In genomic region chr20:62922451-62922921, GRCh38 we compare ENCODE assay signal across 9 cellular contexts. TPM values are rescaled to one million over a fixed set of nuclear protein-coding genes. Genes with fewer than 3 reads are reported as not detected.
DNase-seq lines count a peak whose midpoint lies in the region; ATAC-seq, FAIRE-seq and TF ChIP-seq lines count a peak whose summit lies in the region.
"Had no signal": no experiment of that assay in that cellular context is flagged by ENCODE, and none has a peak within 500 bp of the region (broad histone marks: within the 10 kb centered on the region; RNA-seq: fewer than 3 reads in every experiment).

No MANE protein-coding gene starts in this region.

- peak; percentile 70 for DNase-seq in NCI-H460 (ENCODE audit: extremely low read depth, low read depth)
- DNase-seq in activated T-cell treated with anti-CD3 and anti-CD28 coated beads, Interleukin-2, amount 50 U/mL, for 48 hours: peak; percentile 61 to 65
- no peak for DNase-seq in keratinocyte (ENCODE audit: low read depth, low spot score)
- DNase-seq in stimulated activated naive CD8-positive, alpha-beta T cell treated with anti-CD3 and anti-CD28 coated beads, Interleukin-15, amount 100 ng/mL, for 72 hours: peak in 1 of 2 donors; percentile 52
- DNase-seq in SHP77 (lab: John Stamatoyannopoulos, UW): no peak
- DNase-seq in amniotic stem cell (lab: John Stamatoyannopoulos, UW): no peak
- DNase-seq in sciatic nerve (ENCODE audit: low spot score): no peak
- DNase-seq: activated CD4-positive, CD25-positive, alpha-beta regulatory T cell had no signal

- H3K9me3 ChIP-seq in keratinocyte (ENCODE audit: control insufficient read depth, low read depth, low read length): no peaks in the 10 kb centered on the region

- H3K27ac ChIP-seq in keratinocyte (ENCODE audit: control insufficient read depth, insufficient read depth, low read length): peak overlapping the region; percentile 65

- peaks cover 12% of the 10 kb centered on the region for H3K9me1 ChIP-seq in keratinocyte (ENCODE audit: control insufficient read depth, extremely low read depth, insufficient read depth, low read length)

- H3K4me3 Mint-ChIP-seq in stimulated activated naive CD8-positive, alpha-beta T cell treated with anti-CD3 and anti-CD28 coated beads, Interleukin-15, amount 100 ng/mL, for 72 hours: peak overlapping the region; percentile 77 to 83

- H3K27me3 ChIP-seq in keratinocyte (ENCODE audit: control insufficient read depth, extremely low read depth, insufficient read depth, low read length): no peaks in the 10 kb centered on the region

- H3K4me2 ChIP-seq in keratinocyte (ENCODE audit: control insufficient read depth, extremely low read depth, insufficient read depth, low read depth, low read length): peak overlapping the region; percentile 99

- H3K27me3 Mint-ChIP-seq in stimulated activated naive CD8-positive, alpha-beta T cell treated with anti-CD3 and anti-CD28 coated beads, Interleukin-15, amount 100 ng/mL, for 72 hours: no peaks in the 10 kb centered on the region

- peaks cover 96% of the 10 kb centered on the region for H3K79me2 ChIP-seq in keratinocyte (ENCODE audit: control insufficient read depth, insufficient read depth, low read length)

- H3K9me3 Mint-ChIP-seq in stimulated activated naive CD8-positive, alpha-beta T cell treated with anti-CD3 and anti-CD28 coated beads, Interleukin-15, amount 100 ng/mL, for 72 hours: no peaks in the 10 kb centered on the region

- no peak overlapping the region for H3K4me3 ChIP-seq in keratinocyte (ENCODE audit: control insufficient read depth in 2 of 3, extremely low read depth in 1 of 3, insufficient read depth in 2 of 3, low read depth in 1 of 3, low read length in 3 of 3)

- H3K4me1 ChIP-seq in keratinocyte (ENCODE audit: control insufficient read depth, extremely low read depth, insufficient read depth, low read length): peaks cover 46% of the 10 kb centered on the region

- H2AFZ ChIP-seq in keratinocyte (ENCODE audit: control insufficient read depth, low read length): no peak overlapping the region

- dilution Hi-C loops in keratinocyte (cut with MboI; ENCODE audit: extremely low pct_ligation_motif_present, low sequenced_read_pairs): no loop called here

- peaks cover 0 to 8% of the 10 kb centered on the region in 2 experiments for H3K36me3 ChIP-seq in keratinocyte (ENCODE audit: control insufficient read depth in 2 of 2, extremely low read depth in 1 of 2, insufficient read depth in 2 of 2, low read length in 2 of 2)

- intact Hi-C loops in sciatic nerve (cut with DNase I): no loop called here

- H4K20me1 ChIP-seq in keratinocyte (ENCODE audit: control insufficient read depth, extremely low read depth, insufficient read depth, low read length): peaks cover 58% of the 10 kb centered on the region

- H3K27ac Mint-ChIP-seq in stimulated activated naive CD8-positive, alpha-beta T cell treated with anti-CD3 and anti-CD28 coated beads, Interleukin-15, amount 100 ng/mL, for 72 hours: peak overlapping the region; percentile 66 to 78

- H3K4me1 Mint-ChIP-seq in stimulated activated naive CD8-positive, alpha-beta T cell treated with anti-CD3 and anti-CD28 coated beads, Interleukin-15, amount 100 ng/mL, for 72 hours: peaks cover 80% of the 10 kb centered on the region

- H3K9ac ChIP-seq in keratinocyte (ENCODE audit: control insufficient read depth, extremely low read depth, insufficient read depth, low read length): no peak overlapping the region

- no peak for ATAC-seq in stimulated activated naive CD8-positive, alpha-beta T cell treated with anti-CD3 and anti-CD28 coated beads, Interleukin-15, amount 100 ng/mL, for 72 hours
- ATAC-seq in HG02870 (IDR thresholded peaks at IDR 0.05; ENCODE audit: unreplicated experiment): no peak
- no peak for ATAC-seq in sciatic nerve

- no peak for FAIRE-seq in keratinocyte (lab: Jason Lieb, UNC)

- TF ChIP-seq CTCF in keratinocyte (optimal IDR thresholded peaks at IDR 0.05 in 1 of 3, IDR thresholded peaks at IDR 0.05 in 1 of 3, conservative IDR thresholded peaks at IDR 0.05 in 1 of 3; ENCODE audit: extremely low read depth in 1 of 3, insufficient read depth in 2 of 3, low read length in 3 of 3): no peak

RNA-seq across cellular contexts. Expression of gene DIDO1, which starts 3.8 kb away (rescaled TPM):
- total RNA-seq in NCI-H460 (2014; rRNA removed; shearing (Covaris generic)): 25.4 and 27.8 TPM in 2 replicates
- 44.5 and 60.4 TPM in 2 replicates for polyA plus RNA-seq in NCI-H460 (2014; cell fraction: nucleus; rRNA removed)
- 11.1 to 19.3 TPM (median 14.2 TPM) in 3 replicates for polyA plus RNA-seq in keratinocyte
- polyA plus RNA-seq in keratinocyte (2011; ENCODE audit: low read depth): 15.1 TPM
- polyA plus RNA-seq in keratinocyte (2011; cell fraction: cytosol; rRNA removed): 8.5 and 10.2 TPM in 2 replicates
- polyA plus RNA-seq in keratinocyte (2011; cell fraction: nucleus; rRNA removed): 47.2 and 48.5 TPM in 2 replicates
- polyA plus RNA-seq in keratinocyte (2012; ENCODE audit: low replicate concordance): 15.8 and 19.5 TPM in 2 replicates
- 15.5 to 24.0 TPM (median 22.7 TPM) in 3 replicates for polyA minus RNA-seq in keratinocyte
- polyA minus RNA-seq in keratinocyte (2011; cell fraction: cytosol; rRNA and poly(A)+ RNA removed): 9.8 TPM
- polyA minus RNA-seq in keratinocyte (2011; cell fraction: nucleus; rRNA and poly(A)+ RNA removed): 28.4 and 41.6 TPM in 2 replicates
- 60.9 TPM for total RNA-seq in sciatic nerve

RNA-seq across cellular contexts. Expression of gene GID8, which starts 15.5 kb away (rescaled TPM):
- total RNA-seq in NCI-H460 (2014; rRNA removed; shearing (Covaris generic)): 20.6 and 22.6 TPM in 2 replicates
- 18.3 and 119 TPM in 2 replicates for polyA plus RNA-seq in NCI-H460 (2014; cell fraction: nucleus; rRNA removed)
- polyA plus RNA-seq in keratinocyte: 20.7 to 27.9 TPM (median 23.7 TPM) in 3 replicates
- polyA plus RNA-seq in keratinocyte (2011; ENCODE audit: low read depth): 24.2 TPM
- polyA plus RNA-seq in keratinocyte (2011; cell fraction: cytosol; rRNA removed): 21.9 and 23.8 TPM in 2 replicates
- 20.3 and 22.4 TPM in 2 replicates for polyA plus RNA-seq in keratinocyte (2011; cell fraction: nucleus; rRNA removed)
- 24.1 and 35.8 TPM in 2 replicates for polyA plus RNA-seq in keratinocyte (2012; ENCODE audit: low replicate concordance)
- polyA minus RNA-seq in keratinocyte: 26.7 to 29.3 TPM (median 28.8 TPM) in 3 replicates
- polyA minus RNA-seq in keratinocyte (2011; cell fraction: cytosol; rRNA and poly(A)+ RNA removed): 18.8 TPM
- 11.2 and 16.0 TPM in 2 replicates for polyA minus RNA-seq in keratinocyte (2011; cell fraction: nucleus; rRNA and poly(A)+ RNA removed)
- 27.2 TPM for total RNA-seq in sciatic nerve

RNA-seq across cellular contexts. Expression of gene SLC17A9, which starts 30.0 kb away (rescaled TPM):
- 16.6 and 20.1 TPM in 2 replicates for total RNA-seq in NCI-H460 (2014; rRNA removed; shearing (Covaris generic))
- 164 and 186 TPM in 2 replicates for polyA plus RNA-seq in NCI-H460 (2014; cell fraction: nucleus; rRNA removed)
- polyA plus RNA-seq in keratinocyte: 0.02 to 0.09 TPM in 2 of 3 replicates, not detected in the other
- polyA plus RNA-seq in keratinocyte (2011; ENCODE audit: low read depth): not detected
- not detected in 2 replicates for polyA plus RNA-seq in keratinocyte (2011; cell fraction: cytosol; rRNA removed)
- polyA plus RNA-seq in keratinocyte (2011; cell fraction: nucleus; rRNA removed): 0.06 and 0.08 TPM in 2 replicates
- 0.04 TPM in 1 of 2 replicates, not detected in the other for polyA plus RNA-seq in keratinocyte (2012; ENCODE audit: low replicate concordance)
- not detected in 3 replicates for polyA minus RNA-seq in keratinocyte
- not detected for polyA minus RNA-seq in keratinocyte (2011; cell fraction: cytosol; rRNA and poly(A)+ RNA removed)
- polyA minus RNA-seq in keratinocyte (2011; cell fraction: nucleus; rRNA and poly(A)+ RNA removed): not detected in 2 replicates
- total RNA-seq in sciatic nerve: 3.8 TPM

Comparison
In these comparisons a context has a peak if more than half of its experiments do, and no peak if none do; other contexts are left out.
1. DNase-seq: peak in NCI-H460 (single experiment) and activated T-cell treated with anti-CD3 and anti-CD28 coated beads, Interleukin-2, amount 50 U/mL, for 48 hours (2 of 2); none in keratinocyte (single experiment), SHP77 (0 of 2), amniotic stem cell (single experiment) and sciatic nerve (single experiment).